In the genomic region with DNA sequence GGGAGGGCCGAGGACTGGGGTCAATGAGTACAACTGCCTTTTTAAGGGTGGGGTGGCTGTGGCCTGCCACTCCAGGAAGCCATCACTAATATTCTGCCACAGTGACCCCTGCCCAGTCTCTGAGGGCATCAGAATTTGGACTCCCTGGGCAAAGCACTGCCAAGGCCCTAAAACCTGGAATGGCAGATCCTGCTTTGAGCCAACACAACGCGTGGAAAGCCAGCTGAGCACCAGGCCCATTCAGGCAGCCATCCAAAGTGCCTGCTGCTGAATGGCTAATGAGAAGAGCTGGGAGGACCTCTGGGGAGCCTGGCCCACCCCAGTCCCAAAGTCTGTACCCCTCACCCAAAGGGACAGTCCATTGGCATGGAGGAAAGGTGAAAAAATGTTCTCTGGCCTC, we compare ENCODE assay signal across 15 cellular contexts. TPM values are rescaled to one million over a fixed set of nuclear protein-coding genes. Genes with fewer than 3 reads are reported as not detected.
DNase-seq lines count a peak whose midpoint lies in the region; ATAC-seq and TF ChIP-seq lines count a peak whose summit lies in the region.
"Had no signal": no experiment of that assay in that cellular context is flagged by ENCODE, and none has a peak within 500 bp of the region (broad histone marks: within the 10 kb centered on the region; RNA-seq: fewer than 3 reads in every experiment).

No MANE protein-coding gene starts in this region.

- H3K27ac ChIP-seq in BLaER1 treated with 17β-estradiol and CSF1 and Interleukin-3, amounts not matched to agents 10 nM and 100 nM, result peak overlapping the region in 9 of 11 experiments; percentile 3 to 83 (median 23); a peak in 13 of 22 replicates
- H3K27ac ChIP-seq in GM23338 (ENCODE audit: low read depth), result no peak overlapping the region
- H3K27ac ChIP-seq: upper lobe of left lung had no signal

- no peak for DNase-seq in GM23338 (ENCODE audit: low spot score)
- DNase-seq in central memory CD8-positive, alpha-beta T cell (ENCODE audit: low spot score in 2 of 2), result no peak
- DNase-seq in midbrain (lab: John Stamatoyannopoulos, UW), result peak; percentile 59
- no peak for DNase-seq in mesenteric fat pad (ENCODE audit: low spot score)
- DNase-seq: endodermal cell; foreskin melanocyte; OCI-M1; stimulated activated CD8-positive, alpha-beta memory T cell treated with anti-CD3 and anti-CD28 coated beads, Interleukin-4, amount 100 ng/mL, for 48 hours; SW 1271 had no signal

- peaks cover 24% of the 10 kb centered on the region for H3K36me3 Mint-ChIP-seq in GM23338 (ENCODE audit: low read depth)
- H3K36me3 Mint-ChIP-seq in central memory CD8-positive, alpha-beta T cell (ENCODE audit: insufficient read depth), result peaks cover 40% of the 10 kb centered on the region

- H3K27me3 Mint-ChIP-seq in GM23338 (ENCODE audit: insufficient read depth, low read depth, poor library complexity), result peaks cover 10% of the 10 kb centered on the region
- H3K27me3 Mint-ChIP-seq in central memory CD8-positive, alpha-beta T cell, result no peaks in the 10 kb centered on the region
- H3K27me3 Mint-ChIP-seq: progenitor cell of endocrine pancreas had no signal

- H3K4me1 ChIP-seq in BLaER1 treated with 17β-estradiol and CSF1 and Interleukin-3, amounts not matched to agents 10 nM and 100 nM, result peaks cover 65 to 94% (median 90%) of the 10 kb centered on the region in 10 experiments
- H3K4me1 ChIP-seq in GM23338 (ENCODE audit: insufficient read depth), result peaks cover 23% of the 10 kb centered on the region

- H4K20me1 ChIP-seq in BLaER1 treated with 17β-estradiol and CSF1 and Interleukin-3, amounts not matched to agents 10 nM and 100 nM, result peaks cover 34 to 95% (median 79%) of the 10 kb centered on the region in 11 experiments
- 0 out of 2 replicates have a peak, but pooled peaks cover 5% of the 10 kb centered on the region for H4K20me1 ChIP-seq in GM23338 (replicated peaks; ENCODE audit: insufficient read depth)

- ATAC-seq in GM23338 (no peak), HG03108 (IDR thresholded peaks at IDR 0.05; ENCODE audit: unreplicated experiment) (no peak), SK-N-SH treated with all-trans-retinoic acid at 6 μM for 48 hours (no peak)
- no peak for ATAC-seq in central memory CD8-positive, alpha-beta T cell (replicated peaks; ENCODE audit: extremely low read depth, poor library complexity, severe bottlenecking)
- ATAC-seq: WTC11 had no signal

- H3K9me2 ChIP-seq in GM23338 (ENCODE audit: insufficient read depth), result no peaks in the 10 kb centered on the region

- 0 out of 20 replicates have a peak overlapping the region, but pooled peaks of 1 of the 10 experiments have one; percentile 2 for H3K4me3 ChIP-seq in BLaER1 treated with 17β-estradiol and CSF1 and Interleukin-3, amounts not matched to agents 10 nM and 100 nM
- H3K4me3 ChIP-seq in GM23338, result no peak overlapping the region
- H3K4me3 ChIP-seq: upper lobe of left lung had no signal

- H3K9me3 Mint-ChIP-seq in GM23338, result no peaks in the 10 kb centered on the region
- no peaks in the 10 kb centered on the region for H3K9me3 Mint-ChIP-seq in central memory CD8-positive, alpha-beta T cell
- H3K9me3 Mint-ChIP-seq: endodermal cell, WTC11 had no signal

- H3K27me3 ChIP-seq in BLaER1 treated with 17β-estradiol and CSF1 and Interleukin-3, amounts not matched to agents 10 nM and 100 nM, result no peaks in the 10 kb centered on the region
- H3K27me3 ChIP-seq in GM23338 (ENCODE audit: insufficient read depth), result no peaks in the 10 kb centered on the region
- H3K27me3 ChIP-seq: upper lobe of left lung had no signal

- peak overlapping the region; percentile 83 for H3K27ac Mint-ChIP-seq in GM23338
- H3K27ac Mint-ChIP-seq in central memory CD8-positive, alpha-beta T cell (ENCODE audit: low read depth), result no peak overlapping the region
- H3K27ac Mint-ChIP-seq: endodermal cell, WTC11 had no signal

- TF ChIP-seq CTCF in GM23338 (conservative IDR thresholded peaks at IDR 0.05; ENCODE audit: low read depth in 2 of 2), result no peak

- no peaks in the 10 kb centered on the region for H3K9me3 ChIP-seq in BLaER1 treated with 17β-estradiol and CSF1 and Interleukin-3, amounts not matched to agents 10 nM and 100 nM (replicated peaks in 1 of 11)
- H3K9me3 ChIP-seq: upper lobe of left lung had no signal

- H3K9ac ChIP-seq in BLaER1 treated with 17β-estradiol and CSF1 and Interleukin-3, amounts not matched to agents 10 nM and 100 nM, result peak overlapping the region; percentile 10 to 90 (median 70); a peak in 18 of 22 replicates

- H3K79me2 ChIP-seq in GM23338 (replicated peaks; ENCODE audit: insufficient read depth), result peaks cover 21% of the 10 kb centered on the region

- peak overlapping the region; percentile 8 to 99 (median 85); a peak in 21 of 22 replicates for H3K4me2 ChIP-seq in BLaER1 treated with 17β-estradiol and CSF1 and Interleukin-3, amounts not matched to agents 10 nM and 100 nM
- no peak overlapping the region for H3K4me2 ChIP-seq in GM23338

- no peak overlapping the region for H3K4me3 Mint-ChIP-seq in GM23338
- peak overlapping the region; percentile 13 for H3K4me3 Mint-ChIP-seq in central memory CD8-positive, alpha-beta T cell
- H3K4me3 Mint-ChIP-seq: endodermal cell, WTC11 had no signal

- no peak overlapping the region for H2AFZ ChIP-seq in GM23338

- H3F3A ChIP-seq in GM23338 (replicated peaks; ENCODE audit: low read depth), result peaks cover 10% of the 10 kb centered on the region; the same call in 1 of the 2 replicates

- H3K36me3 ChIP-seq in BLaER1 treated with 17β-estradiol and CSF1 and Interleukin-3, amounts not matched to agents 10 nM and 100 nM, result peaks cover 38 to 74% (median 55%) of the 10 kb centered on the region in 11 experiments
- peaks cover 3% of the 10 kb centered on the region; the same call in 1 of the 2 replicates for H3K36me3 ChIP-seq in GM23338 (ENCODE audit: insufficient read depth)

- H3K4me1 Mint-ChIP-seq in GM23338, result peaks cover 36% of the 10 kb centered on the region
- H3K4me1 Mint-ChIP-seq in central memory CD8-positive, alpha-beta T cell, result peaks cover 54% of the 10 kb centered on the region

TF ChIP-seq in GM23338, 12 proteins besides CTCF, POLR2A, EP300 and RAD21 (continues in another document):
- TF ChIP-seq ZNF114 (CRISPR knock-in tag; IDR thresholded peaks at IDR 0.05) (no peak), POLR2AphosphoS5 (IDR thresholded peaks at IDR 0.05; ENCODE audit: low read depth) (no peak), CREB1 (CRISPR knock-in tag; IDR thresholded peaks at IDR 0.05; ENCODE audit: low read depth) (no peak), JUNB (IDR thresholded peaks at IDR 0.05; ENCODE audit: unreplicated experiment) (no peak), EZH2phosphoT487 (IDR thresholded peaks at IDR 0.05; ENCODE audit: unreplicated experiment) (no peak), ETS1 (IDR thresholded peaks at IDR 0.05) (no peak), STAT1 (IDR thresholded peaks at IDR 0.05; ENCODE audit: unreplicated experiment) (no peak)

TF ChIP-seq in SK-N-SH treated with all-trans-retinoic acid at 6 μM for 48 hours, 23 proteins besides CTCF, POLR2A, EP300 and RAD21 (continues in another document):
- TF ChIP-seq ESRRG (CRISPR knock-in tag; IDR thresholded peaks at IDR 0.05) (no peak), ZNF70 (CRISPR knock-in tag; IDR thresholded peaks at IDR 0.05) (no peak), ZNF565 (CRISPR knock-in tag; conservative IDR thresholded peaks at IDR 0.05; ENCODE audit: low read depth) (no peak), ZC3H10 (CRISPR knock-in tag; IDR thresholded peaks at IDR 0.05) (no peak), RARB (CRISPR knock-in tag; IDR thresholded peaks at IDR 0.05) (no peak), PPARA (CRISPR knock-in tag; IDR thresholded peaks at IDR 0.05; ENCODE audit: borderline replicate concordance) (no peak), TOX (CRISPR knock-in tag; IDR thresholded peaks at IDR 0.05; ENCODE audit: borderline replicate concordance) (no peak)
- TF ChIP-seq, protein P1, sequence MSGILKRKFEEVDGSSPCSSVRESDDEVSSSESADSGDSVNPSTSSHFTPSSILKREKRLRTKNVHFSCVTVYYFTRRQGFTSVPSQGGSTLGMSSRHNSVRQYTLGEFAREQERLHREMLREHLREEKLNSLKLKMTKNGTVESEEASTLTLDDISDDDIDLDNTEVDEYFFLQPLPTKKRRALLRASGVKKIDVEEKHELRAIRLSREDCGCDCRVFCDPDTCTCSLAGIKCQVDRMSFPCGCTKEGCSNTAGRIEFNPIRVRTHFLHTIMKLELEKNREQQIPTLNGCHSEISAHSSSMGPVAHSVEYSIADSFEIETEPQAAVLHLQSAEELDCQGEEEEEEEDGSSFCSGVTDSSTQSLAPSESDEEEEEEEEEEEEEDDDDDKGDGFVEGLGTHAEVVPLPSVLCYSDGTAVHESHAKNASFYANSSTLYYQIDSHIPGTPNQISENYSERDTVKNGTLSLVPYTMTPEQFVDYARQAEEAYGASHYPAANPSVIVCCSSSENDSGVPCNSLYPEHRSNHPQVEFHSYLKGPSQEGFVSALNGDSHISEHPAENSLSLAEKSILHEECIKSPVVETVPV (CRISPR knock-in tag; IDR thresholded peaks at IDR 0.05), result no peak

RNA-seq across cellular contexts. Expression of gene TWF2, which starts 5.0 kb away (rescaled TPM):
- total RNA-seq in GM23338 (2014; rRNA removed; shearing (Covaris generic)), result 120 and 123 TPM in 2 replicates
- 38.6 and 38.9 TPM in 2 replicates for polyA plus RNA-seq in GM23338 (2016; fragmentation: Nextera tagmentation; extraction: Ambion mirVana)
- total RNA-seq in mesenteric fat pad, result 52.4 TPM

RNA-seq across cellular contexts. Expression of gene TLR9, which starts 8.5 kb away (rescaled TPM):
- not detected in 2 replicates for total RNA-seq in GM23338 (2014; rRNA removed; shearing (Covaris generic))
- polyA plus RNA-seq in GM23338 (2016; fragmentation: Nextera tagmentation; extraction: Ambion mirVana), result not detected in 2 replicates
- total RNA-seq in mesenteric fat pad, result 0.19 TPM
- total RNA-seq: progenitor cell of endocrine pancreas, WTC11 had no signal

RNA-seq across cellular contexts. Expression of gene PPM1M, which starts 11.6 kb away (rescaled TPM):
- 1.8 and 4.0 TPM in 2 replicates for total RNA-seq in GM23338 (2014; rRNA removed; shearing (Covaris generic))
- polyA plus RNA-seq in GM23338 (2016; fragmentation: Nextera tagmentation; extraction: Ambion mirVana), result 2.2 and 2.8 TPM in 2 replicates
- 26.8 TPM for total RNA-seq in mesenteric fat pad

RNA-seq across cellular contexts. Expression of gene ALAS1, which starts 36.0 kb away (rescaled TPM):
- 37.7 and 42.8 TPM in 2 replicates for total RNA-seq in GM23338 (2014; rRNA removed; shearing (Covaris generic))
- polyA plus RNA-seq in GM23338 (2016; fragmentation: Nextera tagmentation; extraction: Ambion mirVana), result 17.8 and 19.2 TPM in 2 replicates
- total RNA-seq in mesenteric fat pad, result 134 TPM

RNA-seq across cellular contexts. Expression of gene WDR82, which starts 44.5 kb away (rescaled TPM):
- 69.8 and 71.8 TPM in 2 replicates for total RNA-seq in GM23338 (2014; rRNA removed; shearing (Covaris generic))
- 25.2 and 31.2 TPM in 2 replicates for polyA plus RNA-seq in GM23338 (2016; fragmentation: Nextera tagmentation; extraction: Ambion mirVana)
- total RNA-seq in mesenteric fat pad, result 52.7 TPM
